Comparison of ENCODE assay signal across 25 cellular contexts in the genomic region with DNA sequence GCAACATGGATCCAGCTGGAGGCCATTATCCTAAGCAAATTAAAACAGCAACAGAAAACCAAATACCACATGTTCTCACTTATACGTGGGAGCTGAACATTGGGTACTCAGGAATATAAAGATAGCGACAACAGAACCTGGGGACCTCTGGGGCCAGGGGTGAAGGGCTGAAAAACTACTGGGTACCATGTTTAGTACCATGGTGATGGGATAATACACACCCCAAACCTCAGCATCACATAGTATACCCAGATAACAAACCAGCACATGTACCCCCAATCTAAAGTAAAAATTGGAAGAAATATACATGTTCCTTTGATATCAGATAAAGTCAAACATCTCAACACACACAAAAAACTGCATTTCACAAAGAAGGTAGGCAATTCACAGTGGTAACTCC.
"Had no signal": no experiment of that assay in that cellular context is flagged by ENCODE, and none has a peak within 500 bp of the region (broad histone marks: within the 10 kb centered on the region; RNA-seq: fewer than 3 reads in every experiment).

No MANE protein-coding gene starts in this region.

- H3K36me3 Mint-ChIP-seq: memory B cell; stimulated activated memory B cell treated with anti-CD40 and anti-IgM and Interleukin-4, amounts not matched to agents 10 μg/mL and 1 μg/mL and 100 μg/mL, for 72 hours had no signal

- H3K9me3 ChIP-seq: esophagus muscularis mucosa, gastrocnemius medialis, heart right ventricle, left ventricle myocardium inferior, lower lobe of right lung, prostate gland, right lobe of liver, tibial artery, upper lobe of left lung, uterus had no signal

- H3K36me3 ChIP-seq: esophagus muscularis mucosa, gastrocnemius medialis, heart right ventricle, left ventricle myocardium inferior, lower lobe of right lung, prostate gland, right lobe of liver, tibial artery, upper lobe of left lung, uterus had no signal

- H3K4me1 ChIP-seq: esophagus muscularis mucosa, gastrocnemius medialis, heart right ventricle, left ventricle myocardium inferior, lower lobe of right lung, parathyroid adenoma, prostate gland, right lobe of liver, tibial artery, upper lobe of left lung, uterus had no signal

- ATAC-seq: gastrocnemius medialis; heart right ventricle; left cardiac atrium; lower lobe of right lung; natural killer cell treated with Interleukin-12 subunit alpha and Interleukin-12 subunit beta and Interleukin-15 and Interleukin-18, amount 100 ng/mL, for 72 hours; right lobe of liver; stimulated activated memory B cell treated with anti-CD40 and anti-IgM and Interleukin-4, amounts not matched to agents 10 μg/mL and 1 μg/mL and 100 μg/mL, for 72 hours had no signal

- H3K4me3 ChIP-seq: esophagus muscularis mucosa, gastrocnemius medialis, heart right ventricle, left ventricle myocardium inferior, lower lobe of right lung, prostate gland, right lobe of liver, tibial artery, upper lobe of left lung, uterus had no signal

- H3K27ac ChIP-seq: epithelial cell of prostate, esophagus muscularis mucosa, gastrocnemius medialis, heart right ventricle, left ventricle myocardium inferior, lower lobe of right lung, parathyroid adenoma, prostate gland, right lobe of liver, tibial artery, upper lobe of left lung, uterus had no signal

- H3K27me3 ChIP-seq: esophagus muscularis mucosa, gastrocnemius medialis, heart right ventricle, right lobe of liver, tibial artery, upper lobe of left lung, uterus had no signal

- H3K27ac Mint-ChIP-seq: immature natural killer cell; memory B cell; natural killer cell treated with Interleukin-12 subunit alpha and Interleukin-12 subunit beta and Interleukin-15 and Interleukin-18, amount 100 ng/mL, for 72 hours; stimulated activated memory B cell treated with anti-CD40 and anti-IgM and Interleukin-4, amounts not matched to agents 10 μg/mL and 1 μg/mL and 100 μg/mL, for 72 hours; stimulated activated naive CD8-positive, alpha-beta T cell treated with anti-CD3 and anti-CD28 coated beads, Interleukin-15, Interleukin-2, amounts not matched to agents 100 ng/mL and 50 ng/mL, for 24 hours had no signal

- H3K9ac ChIP-seq: parathyroid adenoma had no signal

- H3K4me1 Mint-ChIP-seq: immature natural killer cell; memory B cell; stimulated activated memory B cell treated with anti-CD40 and anti-IgM and Interleukin-4, amounts not matched to agents 10 μg/mL and 1 μg/mL and 100 μg/mL, for 72 hours had no signal

- H3K4me3 Mint-ChIP-seq: immature natural killer cell; memory B cell; natural killer cell treated with Interleukin-12 subunit alpha and Interleukin-12 subunit beta and Interleukin-15 and Interleukin-18, amount 100 ng/mL, for 72 hours; stimulated activated memory B cell treated with anti-CD40 and anti-IgM and Interleukin-4, amounts not matched to agents 10 μg/mL and 1 μg/mL and 100 μg/mL, for 72 hours; stimulated activated naive CD8-positive, alpha-beta T cell treated with anti-CD3 and anti-CD28 coated beads, Interleukin-15, Interleukin-2, amounts not matched to agents 100 ng/mL and 50 ng/mL, for 24 hours had no signal

- DNase-seq: effector memory CD4-positive, alpha-beta T cell; gastrocnemius medialis; heart right ventricle; hypothalamus; immature natural killer cell; left cardiac atrium; left ventricle myocardium inferior; lower lobe of right lung; midbrain; occipital lobe; retina; right lobe of liver; stimulated activated CD4-positive, alpha-beta T cell treated with anti-CD3 and anti-CD28 coated beads, Interleukin-1b, Interleukin-23, amount 100 ng/mL, for 48 hours; stimulated activated CD4-positive, alpha-beta T cell treated with anti-CD3 and anti-CD28 coated beads, Interleukin-4, amount 100 ng/mL, for 24 hours; tibial artery; upper lobe of left lung; uterus had no signal

- H3K27me3 Mint-ChIP-seq: memory B cell; natural killer cell treated with Interleukin-12 subunit alpha and Interleukin-12 subunit beta and Interleukin-15 and Interleukin-18, amount 100 ng/mL, for 72 hours; stimulated activated memory B cell treated with anti-CD40 and anti-IgM and Interleukin-4, amounts not matched to agents 10 μg/mL and 1 μg/mL and 100 μg/mL, for 72 hours; stimulated activated naive CD8-positive, alpha-beta T cell treated with anti-CD3 and anti-CD28 coated beads, Interleukin-15, Interleukin-2, amounts not matched to agents 100 ng/mL and 50 ng/mL, for 24 hours had no signal
